ENCODE assay signal across 2 cellular contexts in the genomic region with DNA sequence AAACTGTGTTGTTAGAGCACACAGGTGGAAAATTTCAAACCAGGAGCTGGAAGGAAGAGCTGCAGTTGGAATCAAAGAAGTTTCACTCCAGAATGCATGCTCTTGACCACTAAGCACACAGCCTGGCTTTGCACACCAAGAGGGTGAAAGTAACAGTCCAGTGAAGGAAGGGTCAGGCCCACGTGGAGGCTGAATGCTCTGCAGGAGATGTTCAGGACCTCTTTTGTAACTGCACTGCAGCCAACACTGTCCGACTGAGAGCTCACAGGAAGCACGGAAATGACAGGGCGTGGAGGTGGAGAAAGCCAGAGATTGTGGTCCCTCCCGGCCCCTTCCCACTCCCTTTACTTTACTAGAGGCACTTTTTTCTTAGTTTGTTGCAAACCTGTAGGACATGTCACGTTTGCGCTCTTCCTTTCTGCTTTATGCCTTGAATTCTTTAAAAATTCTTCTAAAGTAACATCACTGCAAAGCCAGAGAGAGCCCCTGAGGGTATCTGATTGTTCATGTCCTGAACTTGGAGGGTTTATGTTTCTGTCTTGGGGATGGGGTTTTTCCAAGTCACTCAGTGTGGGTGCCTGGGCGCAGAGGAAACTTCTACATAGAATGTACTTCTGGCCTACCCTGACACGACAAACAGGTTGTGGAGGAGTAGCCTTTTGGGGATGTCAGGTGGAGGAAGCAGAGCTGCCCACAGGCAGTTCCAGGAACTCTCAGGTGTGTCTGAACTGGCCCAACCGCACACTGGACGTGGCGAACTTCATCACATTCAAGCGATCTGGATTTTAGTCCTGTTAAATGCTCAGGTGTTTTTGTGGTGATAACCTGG.
A peak's percentile ranks its signal among the peaks of the same experiment; 100 is the strongest.
TF ChIP-seq lines count a peak whose summit lies in the region.

No MANE protein-coding gene starts in this region.

TF ChIP-seq in HepG2, 621 proteins besides CTCF, POLR2A, EP300 and RAD21:
- TF ChIP-seq, protein P1, sequence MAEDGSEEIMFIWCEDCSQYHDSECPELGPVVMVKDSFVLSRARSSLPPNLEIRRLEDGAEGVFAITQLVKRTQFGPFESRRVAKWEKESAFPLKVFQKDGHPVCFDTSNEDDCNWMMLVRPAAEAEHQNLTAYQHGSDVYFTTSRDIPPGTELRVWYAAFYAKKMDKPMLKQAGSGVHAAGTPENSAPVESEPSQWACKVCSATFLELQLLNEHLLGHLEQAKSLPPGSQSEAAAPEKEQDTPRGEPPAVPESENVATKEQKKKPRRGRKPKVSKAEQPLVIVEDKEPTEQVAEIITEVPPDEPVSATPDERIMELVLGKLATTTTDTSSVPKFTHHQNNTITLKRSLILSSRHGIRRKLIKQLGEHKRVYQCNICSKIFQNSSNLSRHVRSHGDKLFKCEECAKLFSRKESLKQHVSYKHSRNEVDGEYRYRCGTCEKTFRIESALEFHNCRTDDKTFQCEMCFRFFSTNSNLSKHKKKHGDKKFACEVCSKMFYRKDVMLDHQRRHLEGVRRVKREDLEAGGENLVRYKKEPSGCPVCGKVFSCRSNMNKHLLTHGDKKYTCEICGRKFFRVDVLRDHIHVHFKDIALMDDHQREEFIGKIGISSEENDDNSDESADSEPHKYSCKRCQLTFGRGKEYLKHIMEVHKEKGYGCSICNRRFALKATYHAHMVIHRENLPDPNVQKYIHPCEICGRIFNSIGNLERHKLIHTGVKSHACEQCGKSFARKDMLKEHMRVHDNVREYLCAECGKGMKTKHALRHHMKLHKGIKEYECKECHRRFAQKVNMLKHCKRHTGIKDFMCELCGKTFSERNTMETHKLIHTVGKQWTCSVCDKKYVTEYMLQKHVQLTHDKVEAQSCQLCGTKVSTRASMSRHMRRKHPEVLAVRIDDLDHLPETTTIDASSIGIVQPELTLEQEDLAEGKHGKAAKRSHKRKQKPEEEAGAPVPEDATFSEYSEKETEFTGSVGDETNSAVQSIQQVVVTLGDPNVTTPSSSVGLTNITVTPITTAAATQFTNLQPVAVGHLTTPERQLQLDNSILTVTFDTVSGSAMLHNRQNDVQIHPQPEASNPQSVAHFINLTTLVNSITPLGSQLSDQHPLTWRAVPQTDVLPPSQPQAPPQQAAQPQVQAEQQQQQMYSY (CRISPR knock-in tag; IDR thresholded peaks at IDR 0.05), result no peak
- TF ChIP-seq ZFYVE20 (CRISPR knock-in tag; IDR thresholded peaks at IDR 0.05; ENCODE audit: borderline replicate concordance, low read depth) (no peak), ZNF501 (CRISPR knock-in tag; IDR thresholded peaks at IDR 0.05) (0 out of 2 replicates have a peak, but pooled peaks have one; percentile 19)
- TF ChIP-seq, protein P2, sequence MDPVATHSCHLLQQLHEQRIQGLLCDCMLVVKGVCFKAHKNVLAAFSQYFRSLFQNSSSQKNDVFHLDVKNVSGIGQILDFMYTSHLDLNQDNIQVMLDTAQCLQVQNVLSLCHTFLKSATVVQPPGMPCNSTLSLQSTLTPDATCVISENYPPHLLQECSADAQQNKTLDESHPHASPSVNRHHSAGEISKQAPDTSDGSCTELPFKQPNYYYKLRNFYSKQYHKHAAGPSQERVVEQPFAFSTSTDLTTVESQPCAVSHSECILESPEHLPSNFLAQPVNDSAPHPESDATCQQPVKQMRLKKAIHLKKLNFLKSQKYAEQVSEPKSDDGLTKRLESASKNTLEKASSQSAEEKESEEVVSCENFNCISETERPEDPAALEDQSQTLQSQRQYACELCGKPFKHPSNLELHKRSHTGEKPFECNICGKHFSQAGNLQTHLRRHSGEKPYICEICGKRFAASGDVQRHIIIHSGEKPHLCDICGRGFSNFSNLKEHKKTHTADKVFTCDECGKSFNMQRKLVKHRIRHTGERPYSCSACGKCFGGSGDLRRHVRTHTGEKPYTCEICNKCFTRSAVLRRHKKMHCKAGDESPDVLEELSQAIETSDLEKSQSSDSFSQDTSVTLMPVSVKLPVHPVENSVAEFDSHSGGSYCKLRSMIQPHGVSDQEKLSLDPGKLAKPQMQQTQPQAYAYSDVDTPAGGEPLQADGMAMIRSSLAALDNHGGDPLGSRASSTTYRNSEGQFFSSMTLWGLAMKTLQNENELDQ (CRISPR knock-in tag; IDR thresholded peaks at IDR 0.05; ENCODE audit: borderline replicate concordance), result no peak
- TF ChIP-seq, protein P3, sequence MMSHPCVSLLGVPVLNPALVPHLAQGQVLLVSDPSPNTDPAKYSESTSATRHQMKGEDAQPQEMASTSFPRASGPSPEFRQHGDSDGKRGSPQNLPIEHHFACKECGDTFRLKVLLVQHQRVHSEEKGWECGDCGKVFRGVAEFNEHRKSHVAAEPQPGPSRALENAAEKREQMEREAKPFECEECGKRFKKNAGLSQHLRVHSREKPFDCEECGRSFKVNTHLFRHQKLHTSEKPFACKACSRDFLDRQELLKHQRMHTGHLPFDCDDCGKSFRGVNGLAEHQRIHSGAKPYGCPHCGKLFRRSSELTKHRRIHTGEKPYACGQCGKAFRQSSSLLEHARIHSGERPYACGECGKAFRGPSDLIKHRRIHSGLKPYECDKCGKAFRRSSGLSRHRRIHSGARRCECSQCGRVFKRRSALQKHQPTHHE (CRISPR knock-in tag; IDR thresholded peaks at IDR 0.05; ENCODE audit: borderline replicate concordance), result no peak

TF ChIP-seq in H1, 55 proteins besides CTCF, POLR2A, EP300 and RAD21:
- TF ChIP-seq, protein P4, sequence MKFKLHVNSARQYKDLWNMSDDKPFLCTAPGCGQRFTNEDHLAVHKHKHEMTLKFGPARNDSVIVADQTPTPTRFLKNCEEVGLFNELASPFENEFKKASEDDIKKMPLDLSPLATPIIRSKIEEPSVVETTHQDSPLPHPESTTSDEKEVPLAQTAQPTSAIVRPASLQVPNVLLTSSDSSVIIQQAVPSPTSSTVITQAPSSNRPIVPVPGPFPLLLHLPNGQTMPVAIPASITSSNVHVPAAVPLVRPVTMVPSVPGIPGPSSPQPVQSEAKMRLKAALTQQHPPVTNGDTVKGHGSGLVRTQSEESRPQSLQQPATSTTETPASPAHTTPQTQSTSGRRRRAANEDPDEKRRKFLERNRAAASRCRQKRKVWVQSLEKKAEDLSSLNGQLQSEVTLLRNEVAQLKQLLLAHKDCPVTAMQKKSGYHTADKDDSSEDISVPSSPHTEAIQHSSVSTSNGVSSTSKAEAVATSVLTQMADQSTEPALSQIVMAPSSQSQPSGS (IDR thresholded peaks at IDR 0.05; ENCODE audit: low read length), result no peak
- TF ChIP-seq KDM1A (IDR thresholded peaks at IDR 0.05; ENCODE audit: borderline replicate concordance, low read length), result no peak
- TF ChIP-seq YY1 (IDR thresholded peaks at IDR 0.05; ENCODE audit: low read depth, low read length), result no peak
- TF ChIP-seq CHD1 (IDR thresholded peaks at IDR 0.05; ENCODE audit: low read depth, low read length), result no peak
- TF ChIP-seq TCF12 (IDR thresholded peaks at IDR 0.05; ENCODE audit: low read depth, low read length), result no peak
- TF ChIP-seq BCL11A (IDR thresholded peaks at IDR 0.05; ENCODE audit: low read depth in 2 of 2, low read length in 2 of 2), result no peak
- TF ChIP-seq CEBPB (IDR thresholded peaks at IDR 0.05; ENCODE audit: low read depth, low read length), result no peak
- TF ChIP-seq CBX5 (IDR thresholded peaks at IDR 0.05; ENCODE audit: low read depth, low read length), result no peak
- TF ChIP-seq HDAC6 (IDR thresholded peaks at IDR 0.05; ENCODE audit: low read depth, low read length), result no peak
- no peak for TF ChIP-seq SP1 (IDR thresholded peaks at IDR 0.05; ENCODE audit: low read depth, low read length)
- TF ChIP-seq JUND (IDR thresholded peaks at IDR 0.05; ENCODE audit: low read length), result no peak
TF ChIP-seq in H1: peak in this region for 0.
